ENCODE assay signal across 8 cellular contexts in genomic region chr2:112583497-112584133, GRCh38. TPM values are rescaled to one million over a fixed set of nuclear protein-coding genes. Genes with fewer than 3 reads are reported as not detected.
DNase-seq lines count a peak whose midpoint lies in the region; ATAC-seq and TF ChIP-seq lines count a peak whose summit lies in the region.

No MANE protein-coding gene starts in this region.

- H3K4me3 ChIP-seq in Peyer's patch (peak overlapping the region; percentile 60 to 71 (median 63)), colonic mucosa (peak overlapping the region; percentile 48), mesendoderm (ENCODE audit: low read length) (peak overlapping the region; percentile 91), uterus (peak overlapping the region; percentile 58 to 63)

- no peak overlapping the region for H4K5ac ChIP-seq in mesendoderm (ENCODE audit: low read length)

- peak overlapping the region; percentile 83 for H3K4me2 ChIP-seq in mesendoderm (ENCODE audit: low read length)

- peaks cover 18% of the 10 kb centered on the region for H3K36me3 Mint-ChIP-seq in activated CD4-positive, alpha-beta T cell treated with anti-CD3 and anti-CD28 coated beads for 36 hours (ENCODE audit: low read depth)

- H3K27ac Mint-ChIP-seq in activated CD4-positive, alpha-beta T cell treated with anti-CD3 and anti-CD28 coated beads for 36 hours: peak overlapping the region; percentile 93

- peak overlapping the region; percentile 95 for H3K4me3 Mint-ChIP-seq in activated CD4-positive, alpha-beta T cell treated with anti-CD3 and anti-CD28 coated beads for 36 hours

- no peak overlapping the region for H3K18ac ChIP-seq in mesendoderm (ENCODE audit: low read length)

- H3K4ac ChIP-seq in mesendoderm (ENCODE audit: low read depth, low read length): peak overlapping the region; percentile 40

- H3K4me1 Mint-ChIP-seq in activated CD4-positive, alpha-beta T cell treated with anti-CD3 and anti-CD28 coated beads for 36 hours: peaks cover 30% of the 10 kb centered on the region

- no peak overlapping the region for H4K8ac ChIP-seq in mesendoderm (ENCODE audit: low read depth, low read length)

- no CpG with 5 or more reads among the region's 19 CpGs for WGBS in mesendoderm (ENCODE audit: extremely low coverage, insufficient coverage, low lambda C conversion rate)

- POLR2A ChIA-PET in activated CD4-positive, alpha-beta T cell treated with anti-CD3 and anti-CD28 coated beads for 36 hours (lab: Charles Lee): interaction anchor here (0.7 to 1.3 kb wide), 2 partner anchors 62 to 101 kb away, joined by 3 read pairs; partner anchors contain the start of gene SLC20A1

- H3K23ac ChIP-seq in mesendoderm (ENCODE audit: low read length): no peak overlapping the region

- ATAC-seq in activated CD4-positive, alpha-beta T cell treated with anti-CD3 and anti-CD28 coated beads for 36 hours: no peak
- ATAC-seq in GM19452 (IDR thresholded peaks at IDR 0.05; ENCODE audit: unreplicated experiment): no peak

- intact Hi-C loops in activated CD4-positive, alpha-beta T cell treated with anti-CD3 and anti-CD28 coated beads for 36 hours (cut with DNase I, micrococcal nuclease): loop anchor here (1.0 to 5.0 kb wide), 14 partner anchors 41 to 699 kb away; partner anchors contain the start of genes POLR1B (in 2 of the 2), SLC20A1 (in 2 of the 2), ZC3H6 (in 2 of the 2) and ANAPC1 (in 1 of the 2)
- intact Hi-C loops in colonic mucosa (cut with DNase I): no loop called here
- intact Hi-C loops in uterus (cut with DNase I; ENCODE audit: low total_unique reads): loop anchor here (10.0 kb wide), 1 partner anchor 99 kb away; the partner anchor contains the start of gene TTL

- H3K79me1 ChIP-seq in mesendoderm (ENCODE audit: low read length): peaks cover 2% of the 10 kb centered on the region

- H2AK5ac ChIP-seq in mesendoderm (ENCODE audit: low read length): no peak overlapping the region

- no peak for DNase-seq in activated CD4-positive, alpha-beta T cell treated with anti-CD3 and anti-CD28 coated beads for 36 hours
- DNase-seq in activated CD4-positive, alpha-beta T cell treated with anti-CD3 and anti-CD28 coated beads, Interleukin-2, amount 50 U/mL, for 1 hour: no peak
- no peak for DNase-seq in Peyer's patch
- DNase-seq in colonic mucosa: no peak
- no peak for DNase-seq in mesendoderm
- no peak for DNase-seq in uterus
- no peak for DNase-seq in retina

- H3K27ac ChIP-seq in Peyer's patch (peak overlapping the region; percentile 80 to 97 (median 91)), colonic mucosa (peak overlapping the region; percentile 83), mesendoderm (ENCODE audit: low read depth, low read length) (peak overlapping the region; percentile 95), uterus (peak overlapping the region; percentile 89 to 94)

- H3K4me1 ChIP-seq in Peyer's patch (peaks cover 3 to 10% (median 7%) of the 10 kb centered on the region in 4 donors), colonic mucosa (no peaks in the 10 kb centered on the region), mesendoderm (ENCODE audit: control insufficient read depth, low read depth, low read length) (peaks cover 8% of the 10 kb centered on the region), uterus (peaks cover 5 to 7% of the 10 kb centered on the region in 2 donors)

- TF ChIP-seq POLR2A in Peyer's patch (IDR thresholded peaks at IDR 0.05) (no peak), uterus (IDR thresholded peaks at IDR 0.05) (no peak)

- peak overlapping the region; percentile 83 for H2BK5ac ChIP-seq in mesendoderm (ENCODE audit: low read length)

- H3K27me3 ChIP-seq in Peyer's patch (no peaks in the 10 kb centered on the region), colonic mucosa (no peaks in the 10 kb centered on the region), mesendoderm (ENCODE audit: insufficient read depth, low read length, poor library complexity) (no peaks in the 10 kb centered on the region), uterus (no peaks in the 10 kb centered on the region)

- H3K27me3 Mint-ChIP-seq in activated CD4-positive, alpha-beta T cell treated with anti-CD3 and anti-CD28 coated beads for 36 hours: no peaks in the 10 kb centered on the region

- H2BK120ac ChIP-seq in mesendoderm (ENCODE audit: low read depth, low read length): no peak overlapping the region

- no peaks in the 10 kb centered on the region for H3K9me3 ChIP-seq in Peyer's patch
- no peaks in the 10 kb centered on the region for H3K9me3 ChIP-seq in colonic mucosa
- no peaks in the 10 kb centered on the region for H3K9me3 ChIP-seq in uterus

- H2BK15ac ChIP-seq in mesendoderm (replicated peaks; ENCODE audit: low read depth): no peak overlapping the region

- CTCF ChIA-PET in activated CD4-positive, alpha-beta T cell treated with anti-CD3 and anti-CD28 coated beads for 36 hours (lab: Charles Lee): interaction anchor here (0.5 to 2.1 kb wide), 14 partner anchors 12 to 495 kb away, joined by 3 to 6 read pairs (median 3); partner anchors contain the start of gene POLR1B

- TF ChIP-seq CTCF in Peyer's patch (IDR thresholded peaks at IDR 0.05): peak in 1 of 6 experiments; percentile 16
- no peak for TF ChIP-seq CTCF in colonic mucosa (IDR thresholded peaks at IDR 0.05)
- no peak for TF ChIP-seq CTCF in uterus (IDR thresholded peaks at IDR 0.05)

- H3K9ac ChIP-seq in colonic mucosa (ENCODE audit: low read depth in 2 of 2, low read length in 2 of 2) (peak overlapping the region; percentile 69 to 75), mesendoderm (ENCODE audit: low read length) (peak overlapping the region; percentile 92)

- no peaks in the 10 kb centered on the region for H3K79me2 ChIP-seq in mesendoderm (ENCODE audit: control insufficient read depth, insufficient read depth, low read length)

- H3K56ac ChIP-seq in mesendoderm (ENCODE audit: low read length): peak overlapping the region; percentile 97

- H3K36me3 ChIP-seq in Peyer's patch (peaks cover 0 to 12% (median 0%) of the 10 kb centered on the region in 3 donors), colonic mucosa (no peaks in the 10 kb centered on the region), mesendoderm (ENCODE audit: control insufficient read depth, insufficient read depth, low read length) (peaks cover 3% of the 10 kb centered on the region), uterus (no peaks in the 10 kb centered on the region)

- no peaks in the 10 kb centered on the region for H3K9me3 Mint-ChIP-seq in activated CD4-positive, alpha-beta T cell treated with anti-CD3 and anti-CD28 coated beads for 36 hours (ENCODE audit: low read depth)

RNA-seq across cellular contexts. Expression of gene CHCHD5, which starts 0.8 kb away (rescaled TPM):
- total RNA-seq in activated CD4-positive, alpha-beta T cell treated with anti-CD3 and anti-CD28 coated beads for 36 hours: 10 to 100 TPM; 34.4 to 37.0 TPM
- total RNA-seq in Peyer's patch (10 to 100 TPM in 3 of 4 donors, 1 to 10 TPM in 1; 8.3 to 20.7 (median 11.4) TPM), colonic mucosa (10 to 100 TPM; 27.0 to 39.5 TPM), uterus (10 to 100 TPM in 1 of 4 donors, 1 to 10 TPM in 2, not detected in 1; 6.5 to 22.6 (median 8.4) TPM)
- 22.8 TPM for polyA plus RNA-seq in mesendoderm (2013, experiment 1 of 2)
- 23.4 TPM for polyA plus RNA-seq in mesendoderm (2013, experiment 2 of 2)

RNA-seq across cellular contexts. Expression of gene POLR1B, which starts 41.4 kb away (rescaled TPM):
- 10 to 100 TPM; 47.0 to 63.3 TPM for total RNA-seq in activated CD4-positive, alpha-beta T cell treated with anti-CD3 and anti-CD28 coated beads for 36 hours
- total RNA-seq in Peyer's patch (10 to 100 TPM in 2 of 4 donors, 1 to 10 TPM in 2; 7.5 to 15.8 (median 10.0) TPM), colonic mucosa (10 to 100 TPM; 13.5 to 29.6 TPM), uterus (10 to 100 TPM in 3 of 4 donors, 1 to 10 TPM in 1; 6.8 to 41.4 (median 17.8) TPM)
- 20.0 TPM for polyA plus RNA-seq in mesendoderm (2013, experiment 1 of 2)
- polyA plus RNA-seq in mesendoderm (2013, experiment 2 of 2): 21.4 TPM
